Comparison of ENCODE assay signal across 1 cellular context in genomic region chr2:161425966-161426365, GRCh38.
A peak's percentile ranks its signal among the peaks of the same experiment; 100 is the strongest.
TF ChIP-seq lines count a peak whose summit lies in the region.

No MANE protein-coding gene starts in this region.

TF ChIP-seq in H1, 55 proteins besides CTCF, POLR2A, EP300 and RAD21:
- TF ChIP-seq CBX8 (IDR thresholded peaks at IDR 0.05; ENCODE audit: borderline replicate concordance, low read depth, low read length) (peak; percentile 80; the same call in 1 of the 2 replicates), EGR1 (IDR thresholded peaks at IDR 0.05; ENCODE audit: borderline replicate concordance, low read depth, low read length) (no peak)
